7 cellular contexts compared by ENCODE assay signal in the genomic region with DNA sequence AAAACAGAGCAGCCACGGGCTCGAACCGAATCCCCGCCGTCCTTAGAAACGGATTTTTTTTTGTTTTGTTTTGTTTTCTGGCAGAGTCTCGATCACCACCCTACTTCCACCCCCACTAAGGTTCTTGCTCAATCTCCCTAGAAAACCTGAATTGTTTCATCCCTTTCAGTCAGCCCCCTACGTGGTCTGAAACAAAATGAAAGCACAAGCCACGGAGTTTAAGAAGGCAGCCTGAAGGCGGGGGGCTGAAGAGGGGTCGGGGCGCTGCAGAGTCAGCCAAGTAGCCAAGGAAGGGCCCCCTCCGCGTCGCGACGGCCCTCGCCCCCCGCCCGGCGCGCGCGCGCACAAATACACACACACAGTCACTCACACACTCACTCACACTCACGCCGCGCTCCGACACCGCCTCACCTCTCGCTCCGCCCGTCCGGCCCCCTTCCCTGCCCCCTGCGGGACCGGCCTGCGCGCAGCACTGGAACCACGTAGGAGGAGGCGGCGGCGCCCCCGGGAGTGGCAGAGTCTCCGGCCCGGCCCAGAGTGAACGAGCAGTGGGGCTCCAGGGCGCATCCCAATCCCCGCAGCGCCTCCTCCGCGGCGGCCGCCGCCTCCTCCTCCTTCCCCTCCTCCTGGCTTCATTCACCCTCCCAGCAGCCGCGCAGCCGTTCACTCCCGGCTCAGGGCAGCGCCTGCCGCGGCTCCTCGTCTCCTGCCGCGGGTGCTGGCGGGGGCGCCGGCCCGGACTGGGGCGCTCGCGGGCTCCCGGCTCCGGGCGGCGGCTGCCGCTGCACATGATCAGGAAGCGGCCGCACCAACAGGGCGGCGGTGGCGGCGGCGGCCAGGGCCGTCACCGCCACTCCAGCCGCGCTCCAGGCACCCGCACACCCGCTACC. TPM values are rescaled to one million over a fixed set of nuclear protein-coding genes. Genes with fewer than 3 reads are reported as not detected.
A peak's percentile ranks its signal among the peaks of the same experiment; 100 is the strongest.
DNase-seq lines count a peak whose midpoint lies in the region; ATAC-seq and TF ChIP-seq lines count a peak whose summit lies in the region.

No MANE protein-coding gene starts in this region.

- TF ChIP-seq POLR2A in lower leg skin (IDR thresholded peaks at IDR 0.05): peak in 1 of 2 donors; percentile 20

- in situ Hi-C loops in GM13977 (cut with MboI; ENCODE audit: low pct_unique_long_range_greater_than_20kb, low sequenced_read_pairs, unreplicated experiment): loop anchor here (10.0 kb wide), 3 partner anchors 245 to 425 kb away; no protein-coding TSS in a partner anchor

- TF ChIP-seq CTCF in GM13977 (IDR thresholded peaks at IDR 0.05; ENCODE audit: extremely low read depth, insufficient read depth, missing control alignments): peak; percentile 17
- peak in 1 of 3 donors; percentile 51 for TF ChIP-seq CTCF in lower leg skin (IDR thresholded peaks at IDR 0.05)

- peak; percentile 39 for ATAC-seq in HG02840 (IDR thresholded peaks at IDR 0.05; ENCODE audit: low FRiP score, unreplicated experiment)

- DNase-seq in GM13977 (ENCODE audit: low spot score) (peak; percentile 74), NCI-H510A (lab: John Stamatoyannopoulos, UW) (peak; percentile 16), dermis blood vessel endothelial cell (peak; percentile 93), lower leg skin (ENCODE audit: low spot score in 2 of 2) (peak; percentile 88 to 98)
- peak; percentile 65 to 70 for DNase-seq in activated CD4-positive, alpha-beta T cell treated with anti-CD3 and anti-CD28 coated beads, Interleukin-2, amount 50 U/mL, for 4 hours
- peak; percentile 80 for DNase-seq in stimulated activated CD4-positive, alpha-beta T cell treated with anti-CD3 and anti-CD28 coated beads, Interleukin-4, amount 100 ng/mL, for 24 hours

- WGBS in lower leg skin, 2 donors: 1% methylated on average over 36 to 60 of the region's 89 CpGs

- intact Hi-C loops in lower leg skin (cut with DNase I; ENCODE audit: low total_unique reads): loop anchor here (1.0 to 10.0 kb wide), 2 partner anchors 20 to 245 kb away; no protein-coding TSS in a partner anchor

- H3K4me3 ChIP-seq in lower leg skin (ENCODE audit: low read depth, poor library complexity, severe bottlenecking): peak overlapping the region; percentile 91

RNA-seq across cellular contexts. Expression of a gene that starts 1.4 kb away (rescaled TPM):
- total RNA-seq in dermis blood vessel endothelial cell (14.3 and 15.3 TPM in 2 replicates), lower leg skin (10 to 100 TPM; 16.3 to 52.2 (median 25.7) TPM)

Comparison
In these comparisons a context has a peak if more than half of its experiments do, and no peak if none do; other contexts are left out.
1. Peak in every context shown above with its lines: DNase-seq, ATAC-seq and H3K4me3 ChIP-seq.
2. DNase-seq: peak in every context shown above with its lines; median percentile 93 in dermis blood vessel endothelial cell; 93 in lower leg skin; 80 in stimulated activated CD4-positive, alpha-beta T cell treated with anti-CD3 and anti-CD28 coated beads, Interleukin-4, amount 100 ng/mL, for 24 hours; 74 in GM13977; 68 in activated CD4-positive, alpha-beta T cell treated with anti-CD3 and anti-CD28 coated beads, Interleukin-2, amount 50 U/mL, for 4 hours; 16 in NCI-H510A.